ENCODE assay signal across 25 cellular contexts in the genomic region with DNA sequence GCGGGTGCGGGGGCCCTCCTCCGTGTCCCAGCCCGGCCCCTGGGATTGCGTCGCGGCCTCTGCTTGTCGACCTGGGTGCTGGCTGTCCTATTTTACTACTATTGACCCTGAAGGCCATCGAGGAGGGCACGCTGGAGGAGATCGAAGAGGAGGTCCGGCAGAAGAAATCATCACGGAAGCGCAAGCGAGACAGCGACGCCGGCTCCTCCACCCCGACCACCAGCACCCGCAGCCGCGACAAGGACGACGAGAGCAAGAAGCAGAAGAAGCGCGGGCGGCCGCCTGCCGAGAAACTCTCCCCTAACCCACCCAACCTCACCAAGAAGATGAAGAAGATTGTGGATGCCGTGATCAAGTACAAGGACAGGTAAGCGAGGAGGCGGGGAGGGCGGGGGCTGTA.
"Had no signal": no experiment of that assay in that cellular context is flagged by ENCODE, and none has a peak within 500 bp of the region (broad histone marks: within the 10 kb centered on the region; RNA-seq: fewer than 3 reads in every experiment).

No MANE protein-coding gene starts in this region.

- H3K9me3 Mint-ChIP-seq: activated B cell treated with CpG ODN at 0.5 μM for 24 hours; activated naive CD4-positive, alpha-beta T cell treated with anti-CD3 and anti-CD28 coated beads, Interleukin-2, amount 10 ng/mL, durations not matched to agents 7 days and 5 days; activated naive CD8-positive, alpha-beta T cell treated with anti-CD3 and anti-CD28 coated beads, Interleukin-2, amount 10 ng/mL, durations not matched to agents 7 days and 5 days; dendritic cell treated with granulocyte-macrophage colony-stimulating factor and Interleukin-4, amounts not matched to agents 40 ng/mL and 50 ng/mL, for 4 days; memory B cell; naive thymus-derived CD4-positive, alpha-beta T cell; neural progenitor cell had no signal

- H3K4me1 ChIP-seq: neural progenitor cell, testis, uterus had no signal

- H3K27me3 ChIP-seq: gastrocnemius medialis, hepatocyte, neural progenitor cell, right atrium auricular region, testis, transverse colon, uterus had no signal

- ATAC-seq: gastrocnemius medialis; left ventricle myocardium superior; naive thymus-derived CD4-positive, alpha-beta T cell had no signal

- H3K4me3 ChIP-seq: gastrocnemius medialis, hepatocyte, neural progenitor cell, right atrium auricular region, testis, transverse colon, uterus had no signal

- H3K27me3 Mint-ChIP-seq: activated naive CD4-positive, alpha-beta T cell treated with anti-CD3 and anti-CD28 coated beads, Interleukin-2, amount 10 ng/mL, durations not matched to agents 7 days and 5 days; activated naive CD8-positive, alpha-beta T cell treated with anti-CD3 and anti-CD28 coated beads, Interleukin-2, amount 10 ng/mL, durations not matched to agents 7 days and 5 days; naive thymus-derived CD4-positive, alpha-beta T cell had no signal

- H3K27ac Mint-ChIP-seq: activated B cell treated with CpG ODN at 0.5 μM for 24 hours; activated naive CD8-positive, alpha-beta T cell treated with anti-CD3 and anti-CD28 coated beads, Interleukin-2, amount 10 ng/mL, durations not matched to agents 7 days and 5 days; dendritic cell treated with granulocyte-macrophage colony-stimulating factor and Interleukin-4, amounts not matched to agents 40 ng/mL and 50 ng/mL, for 4 days; memory B cell; neural progenitor cell had no signal

- H3K27ac ChIP-seq: gastrocnemius medialis, hepatocyte, neural progenitor cell, right atrium auricular region, testis, transverse colon, uterus had no signal

- H3K4me1 Mint-ChIP-seq: activated naive CD8-positive, alpha-beta T cell treated with anti-CD3 and anti-CD28 coated beads, Interleukin-2, amount 10 ng/mL, durations not matched to agents 7 days and 5 days; neural progenitor cell had no signal

- DNase-seq: activated B cell treated with CpG ODN at 0.5 μM for 24 hours; activated CD8-positive, alpha-beta memory T cell treated with anti-CD3 and anti-CD28 coated beads for 24 hours; activated gamma-delta T cell; activated naive CD4-positive, alpha-beta T cell treated with anti-CD3 and anti-CD28 coated beads, Interleukin-2, amount 10 ng/mL, durations not matched to agents 7 days and 5 days; activated naive CD8-positive, alpha-beta T cell treated with anti-CD3 and anti-CD28 coated beads, Interleukin-2, amount 10 ng/mL, durations not matched to agents 7 days and 5 days; amniotic stem cell; central memory CD4-positive, alpha-beta T cell; effector CD4-positive, alpha-beta T cell; gastrocnemius medialis; islet precursor cell; left ventricle myocardium superior; midbrain; naive thymus-derived CD4-positive, alpha-beta T cell; occipital lobe; stimulated activated CD4-positive, alpha-beta T cell treated with anti-CD3 and anti-CD28 coated beads, Interleukin-2, amount 100 ng/mL, for 48 hours; stimulated activated naive CD4-positive, alpha-beta T cell treated with Interleukin-2 at 50 U/mL for 16 hours; T-helper 2 cell; testis; transverse colon; uterus had no signal

- H3K9me3 ChIP-seq: gastrocnemius medialis, right atrium auricular region, testis, transverse colon, uterus had no signal

- H3K4me3 Mint-ChIP-seq: activated B cell treated with CpG ODN at 0.5 μM for 24 hours; activated naive CD4-positive, alpha-beta T cell treated with anti-CD3 and anti-CD28 coated beads, Interleukin-2, amount 10 ng/mL, durations not matched to agents 7 days and 5 days; activated naive CD8-positive, alpha-beta T cell treated with anti-CD3 and anti-CD28 coated beads, Interleukin-2, amount 10 ng/mL, durations not matched to agents 7 days and 5 days; dendritic cell treated with granulocyte-macrophage colony-stimulating factor and Interleukin-4, amounts not matched to agents 40 ng/mL and 50 ng/mL, for 4 days; memory B cell; naive thymus-derived CD4-positive, alpha-beta T cell; neural progenitor cell had no signal

- H3K36me3 ChIP-seq: uterus had no signal
